Comparison of ENCODE assay signal across 7 cellular contexts in genomic region chr7:131141443-131141967, GRCh38.
"Had no signal": no experiment of that assay in that cellular context is flagged by ENCODE, and none has a peak within 500 bp of the region (broad histone marks: within the 10 kb centered on the region; RNA-seq: fewer than 3 reads in every experiment).

No MANE protein-coding gene starts in this region.

- DNase-seq: GM23248, GOT3, H7, IMR-90, KBM-7 had no signal

- ATAC-seq: HCT116 had no signal

- H3K27ac ChIP-seq: GM23248 had no signal

- H3K9me3 ChIP-seq: HAP-1 had no signal
